27 cellular contexts compared by ENCODE assay signal in genomic region chr17:32317353-32317752, GRCh38. TPM values are rescaled to one million over a fixed set of nuclear protein-coding genes. Genes with fewer than 3 reads are reported as not detected.
"Had no signal": no experiment of that assay in that cellular context is flagged by ENCODE, and none has a peak within 500 bp of the region (broad histone marks: within the 10 kb centered on the region; RNA-seq: fewer than 3 reads in every experiment).

No MANE protein-coding gene starts in this region.

- H3K27ac Mint-ChIP-seq: immature natural killer cell; stimulated activated effector memory CD8-positive, alpha-beta T cell treated with anti-CD3 and anti-CD28 coated beads, Interleukin-12 subunit alpha, Interleukin-12 subunit beta, amount 100 ng/mL, for 72 hours; stimulated activated naive CD8-positive, alpha-beta T cell treated with anti-CD3 and anti-CD28 coated beads, Interleukin-15, Interleukin-2, amounts not matched to agents 100 ng/mL and 50 ng/mL, for 24 hours had no signal

- FAIRE-seq: islet of Langerhans, kidney, pancreas, small intestine had no signal

- ATAC-seq: left colon; left lung; lower lobe of right lung; naive thymus-derived CD8-positive, alpha-beta T cell; pancreas; right cardiac atrium; stimulated activated effector memory CD8-positive, alpha-beta T cell treated with anti-CD3 and anti-CD28 coated beads, Interleukin-12 subunit alpha, Interleukin-12 subunit beta, amount 100 ng/mL, for 72 hours; upper lobe of right lung had no signal

- H3K36me3 ChIP-seq: left lung, lower lobe of right lung, pancreas, prostate gland, sigmoid colon, spleen, suprapubic skin, thoracic aorta, tibial artery, upper lobe of right lung, uterus had no signal

- H3K36me3 Mint-ChIP-seq: immature natural killer cell; naive thymus-derived CD8-positive, alpha-beta T cell; stimulated activated effector memory CD8-positive, alpha-beta T cell treated with anti-CD3 and anti-CD28 coated beads, Interleukin-12 subunit alpha, Interleukin-12 subunit beta, amount 100 ng/mL, for 72 hours had no signal

- H3K4me3 ChIP-seq: left lung, lower lobe of right lung, pancreas, prostate gland, sigmoid colon, spleen, suprapubic skin, thoracic aorta, tibial artery, upper lobe of right lung, uterus had no signal

- H3K9me3 ChIP-seq: left lung, lower lobe of right lung, pancreas, prostate gland, sigmoid colon, spleen, suprapubic skin, thoracic aorta, tibial artery, upper lobe of right lung, uterus had no signal

- H3K4me3 Mint-ChIP-seq: stimulated activated effector memory CD8-positive, alpha-beta T cell treated with anti-CD3 and anti-CD28 coated beads, Interleukin-12 subunit alpha, Interleukin-12 subunit beta, amount 100 ng/mL, for 72 hours; stimulated activated naive CD8-positive, alpha-beta T cell treated with anti-CD3 and anti-CD28 coated beads, Interleukin-15, Interleukin-2, amounts not matched to agents 100 ng/mL and 50 ng/mL, for 24 hours had no signal

- H3K9me3 Mint-ChIP-seq: immature natural killer cell; naive thymus-derived CD8-positive, alpha-beta T cell; stimulated activated effector memory CD8-positive, alpha-beta T cell treated with anti-CD3 and anti-CD28 coated beads, Interleukin-12 subunit alpha, Interleukin-12 subunit beta, amount 100 ng/mL, for 72 hours; stimulated activated naive CD8-positive, alpha-beta T cell treated with anti-CD3 and anti-CD28 coated beads, Interleukin-15, Interleukin-2, amounts not matched to agents 100 ng/mL and 50 ng/mL, for 24 hours had no signal

- H3K27ac ChIP-seq: left lung, lower lobe of right lung, pancreas, prostate gland, sigmoid colon, spleen, suprapubic skin, thoracic aorta, tibial artery, upper lobe of right lung, uterus had no signal

- H3K27me3 ChIP-seq: left lung, pancreas, sigmoid colon, spleen, suprapubic skin, tibial artery, upper lobe of right lung, uterus had no signal

- H3K4me1 ChIP-seq: left lung, lower lobe of right lung, pancreas, prostate gland, sigmoid colon, suprapubic skin, tibial artery, upper lobe of right lung, uterus had no signal

- DNase-seq: hypothalamus; immature natural killer cell; kidney; left colon; left lung; lower lobe of right lung; mammary epithelial cell; mesenchymal stem cell; naive thymus-derived CD8-positive, alpha-beta T cell; retina; right cardiac atrium; sigmoid colon; small intestine; spleen; stimulated activated CD4-positive, alpha-beta T cell treated with anti-CD3 and anti-CD28 coated beads, Interleukin-4, amount 100 ng/mL, for 24 hours; stimulated activated naive CD4-positive, alpha-beta T cell; tibial artery; trophoblast cell; upper lobe of right lung; uterus had no signal

RNA-seq across cellular contexts. Expression of gene RHBDL3, which starts 51.7 kb away (rescaled TPM):
- total RNA-seq: mammary epithelial cell; naive thymus-derived CD8-positive, alpha-beta T cell had no signal
- polyA plus RNA-seq: immature natural killer cell; naive thymus-derived CD8-positive, alpha-beta T cell had no signal
